Comparison of ENCODE assay signal across 9 cellular contexts in the genomic region with DNA sequence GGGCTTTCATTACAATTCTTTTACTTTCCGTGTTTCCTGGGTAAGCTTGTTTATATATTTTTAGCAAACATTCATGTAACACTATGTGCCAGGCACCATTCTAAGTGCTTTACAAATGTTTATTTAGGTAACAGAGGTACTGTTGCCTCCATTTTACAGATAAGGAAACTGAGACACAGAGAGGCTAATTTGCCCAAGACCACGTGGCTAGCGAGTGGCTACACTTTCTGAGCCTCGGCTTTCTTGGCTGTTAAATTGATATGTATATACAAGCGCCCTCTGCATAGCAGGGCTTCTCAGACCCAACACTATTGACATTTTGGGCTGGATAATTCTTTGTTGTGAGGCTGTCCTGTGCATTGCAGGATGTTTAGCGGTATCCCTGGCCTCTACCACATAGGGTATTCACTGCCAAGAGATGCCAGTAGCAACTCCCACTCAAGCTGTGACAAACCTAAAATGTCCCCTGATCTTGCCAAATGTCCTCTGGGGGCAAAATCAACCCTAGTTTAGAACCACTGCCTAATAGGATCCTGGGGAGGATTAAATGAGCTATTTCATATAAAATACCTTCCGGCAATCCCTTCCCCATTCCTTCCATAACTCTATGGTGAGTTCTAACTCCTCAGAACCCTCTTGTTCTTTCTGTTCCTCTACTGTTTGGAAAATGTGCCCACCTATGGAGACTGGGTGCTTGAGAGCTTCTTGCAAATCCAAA. TPM values are rescaled to one million over a fixed set of nuclear protein-coding genes. Genes with fewer than 3 reads are reported as not detected.
DNase-seq lines count a peak whose midpoint lies in the region; ATAC-seq, FAIRE-seq and TF ChIP-seq lines count a peak whose summit lies in the region.
"Had no signal": no experiment of that assay in that cellular context is flagged by ENCODE, and none has a peak within 500 bp of the region (broad histone marks: within the 10 kb centered on the region; RNA-seq: fewer than 3 reads in every experiment).

No MANE protein-coding gene starts in this region.

- 77 to 82% (median 81%) methylated on average over 7 of the region's 7 CpGs for WGBS in heart left ventricle, 4 donors
- WGBS in GM12878 (ENCODE audit: insufficient coverage, insufficient replicate concordance, low lambda C conversion rate, missing lambda C conversion rate), result 25% methylated on average over 7 of the region's 7 CpGs

- RAD21 ChIA-PET in GM12878 (lab: Charles Lee; ENCODE audit: unreplicated experiment), result interaction anchor here (0.7 to 7.8 kb wide), 22 partner anchors 9 to 334 kb away, joined by 3 to 252 read pairs (median 8); a partner anchor contains a TSS

- no peak for TF ChIP-seq RAD21 in GM12878 (IDR thresholded peaks at IDR 0.05; ENCODE audit: insufficient read depth, low read depth, low read length)

- intact Hi-C loops in heart left ventricle (cut with DNase I) (loop anchor here in 1 of 10 donors (1.0 kb wide), 1 partner anchor 14 kb away; no protein-coding TSS in a partner anchor), cardiac septum (cut with DNase I) (loop anchor here (1.0 to 2.0 kb wide), 2 partner anchors 14 to 21 kb away; no protein-coding TSS in a partner anchor), GM12878 (cut with micrococcal nuclease; ENCODE audit: unreplicated experiment) (loop anchor here (1.0 kb wide), 2 partner anchors 18 to 59 kb away; no protein-coding TSS in a partner anchor)

- CTCF ChIA-PET in GM12878 (lab: Yijun Ruan, JAX), result interaction anchor here (0.6 to 8.6 kb wide), 17 partner anchors 8 to 122 kb away, joined by 3 to 112 read pairs (median 5); a partner anchor contains a TSS

- H3K9ac ChIP-seq in GM12878 (ENCODE audit: control insufficient read depth, insufficient read depth, low read length), result peak overlapping the region; percentile 82

- TF ChIP-seq EP300 in GM12878 (IDR thresholded peaks at IDR 0.05; ENCODE audit: borderline replicate concordance in 1 of 2, control insufficient read depth in 1 of 2, low read depth in 2 of 2, low read length in 2 of 2), result no peak

- FAIRE-seq in GM12878 (lab: Jason Lieb, UNC), result no peak

- H4K20me1 ChIP-seq in GM12878 (ENCODE audit: control insufficient read depth, insufficient read depth), result no peaks in the 10 kb centered on the region

- no peaks in the 10 kb centered on the region for H3K79me2 ChIP-seq in GM12878 (ENCODE audit: control insufficient read depth, insufficient read depth, low read length)

- TF ChIP-seq POLR2A in heart left ventricle (IDR thresholded peaks at IDR 0.05) (no peak), GM12878 (IDR thresholded peaks at IDR 0.05; ENCODE audit: low read depth, low read length) (no peak)

- ATAC-seq in heart left ventricle (no peak), GM12878 (peak; percentile 1)

- no peak for DNase-seq in heart left ventricle
- no peak for DNase-seq in cardiac septum (ENCODE audit: low spot score)
- no peak for DNase-seq in GM12878 (ENCODE audit: low read depth, low spot score)
- peak; percentile 28 for DNase-seq in myocyte (ENCODE audit: low read depth)
- no peak for DNase-seq in hypothalamus (lab: John Stamatoyannopoulos, UW)
- no peak for DNase-seq in epidermal melanocyte (ENCODE audit: insufficient read length, low spot score)
- no peak for DNase-seq in NCI-H1436 (lab: John Stamatoyannopoulos, UW)
- DNase-seq in cerebellum (ENCODE audit: low spot score), result no peak
- DNase-seq: DND-41 had no signal

- SMC1A ChIA-PET in GM12878 (lab: Charles Lee; ENCODE audit: uncharacterized antibody, unreplicated experiment), result interaction anchor here (0.6 to 16.8 kb wide), 24 partner anchors 8 to 86 kb away, joined by 3 to 419 read pairs (median 8); a partner anchor contains a TSS

- peak overlapping the region; percentile 91 for H3K4me2 ChIP-seq in GM12878 (ENCODE audit: control insufficient read depth, insufficient read depth)

- POLR2A ChIA-PET in GM12878 (lab: Charles Lee), result interaction anchor here (0.6 to 14.7 kb wide), 16 partner anchors 10 to 1551 kb away, joined by 3 to 271 read pairs (median 13); a partner anchor contains a TSS

- H3K9me3 ChIP-seq in heart left ventricle (no peaks in the 10 kb centered on the region), GM12878 (replicated peaks; ENCODE audit: control insufficient read depth, insufficient read depth, low read length) (no peaks in the 10 kb centered on the region)

- H3K36me3 ChIP-seq in heart left ventricle (no peaks in the 10 kb centered on the region), GM12878 (ENCODE audit: control insufficient read depth in 2 of 2, insufficient read depth in 2 of 2, low read length in 1 of 2) (no peaks in the 10 kb centered on the region)

- peaks cover 0 to 52% (median 34%) of the 10 kb centered on the region in 12 donors for H3K4me1 ChIP-seq in heart left ventricle
- peaks cover 53% of the 10 kb centered on the region for H3K4me1 ChIP-seq in GM12878 (ENCODE audit: control insufficient read depth, insufficient read depth, low read length)

- no peak for TF ChIP-seq CTCF in heart left ventricle (IDR thresholded peaks at IDR 0.05)
- TF ChIP-seq CTCF in GM12878 (IDR thresholded peaks at IDR 0.05 in 2 of 3, conservative IDR thresholded peaks at IDR 0.05 in 1 of 3; ENCODE audit: control insufficient read depth in 2 of 3, extremely low read depth in 1 of 3, insufficient read depth in 1 of 3, low read depth in 3 of 3, low read length in 3 of 3), result no peak

- in situ Hi-C loops in GM12878 (cut with MboI), result loop anchor here (25.0 kb wide), 2 partner anchors 1436 to 1789 kb away; a partner anchor contains a TSS

- no peak overlapping the region for H2AFZ ChIP-seq in GM12878 (ENCODE audit: control insufficient read depth, low read depth, low read length)

- H3K27ac ChIP-seq in heart left ventricle, result peak overlapping the region; percentile 40 to 87 (median 79)
- peak overlapping the region; percentile 96 for H3K27ac ChIP-seq in GM12878 (ENCODE audit: control insufficient read depth, insufficient read depth)

- H3K4me3 ChIP-seq in heart left ventricle, result peak overlapping the region in 8 of 12 donors; percentile 5 to 43 (median 26)
- H3K4me3 ChIP-seq in GM12878, result peak overlapping the region; percentile 61; the same call in 1 of the 2 replicates

- BruUV-seq in GM12878 (replicated peaks; lab: Mats Ljungman, UMichigan), result TSS peak; percentile 94

- H3K27me3 ChIP-seq in heart left ventricle (no peaks in the 10 kb centered on the region), GM12878 (replicated peaks in 1 of 2; ENCODE audit: control insufficient read depth in 2 of 2, insufficient read depth in 2 of 2, low read length in 1 of 2) (no peaks in the 10 kb centered on the region)

RNA-seq across cellular contexts. Expression of a gene that starts 17.2 kb away (rescaled TPM):
- total RNA-seq in heart left ventricle (100 to 1,000 TPM in 3 of 9 donors, 10 to 100 TPM in 6; 57.5 to 185 (median 91.0) TPM), cardiac septum (126 TPM), GM12878 (2014; rRNA removed) (403 and 449 TPM in 2 replicates), GM12878 (2014; rRNA removed; fragmentation: Illumina TruSeq; extraction: Trizol) (129 and 136 TPM in 2 replicates), GM12878 (2021) (278 and 285 TPM in 2 replicates), myocyte (13.5 and 21.1 TPM in 2 replicates), cerebellum (33.6 TPM)
- polyA plus RNA-seq in heart left ventricle (100 to 1,000 TPM in 1 of 2 donors, 10 to 100 TPM in 1; 55.3 to 153 TPM), GM12878 (2011; rRNA removed) (33.6 and 44.0 TPM in 2 replicates), GM12878 (2014; fragmentation: Illumina TruSeq; extraction: Trizol) (44.0 and 122 TPM in 2 replicates), GM12878 (2014; fragmentation: Nextera tagmentation; extraction: Ambion mirVana) (100 to 1,000 TPM in 1 of 2 experiments, 10 to 100 TPM in 1; 42.7 to 104 TPM), GM12878 (2014; rRNA removed) (389 and 394 TPM in 2 replicates), GM12878 (2016; fragmentation: Nextera tagmentation; extraction: Ambion mirVana) (100 to 1,000 TPM; 459 to 475 TPM)
- total RNA-seq in GM12878 (2013; cell fraction: nucleolus; rRNA removed), result 69.8 and 72.4 TPM in 2 replicates
- polyA plus RNA-seq in GM12878 (2011; ENCODE audit: low read depth), result 28.8 TPM
- polyA plus RNA-seq in GM12878 (2011; cell fraction: cytosol; rRNA removed), result 121 and 124 TPM in 2 replicates
- polyA plus RNA-seq in GM12878 (2011; cell fraction: nucleus; rRNA removed), result 76.0 and 85.6 TPM in 2 replicates
- 61.0 and 127 TPM in 2 replicates for polyA plus RNA-seq in GM12878 (2012)
- polyA minus RNA-seq in GM12878 (2011; rRNA and poly(A)+ RNA removed), result 19.2 and 51.3 TPM in 2 replicates
- 35.9 and 41.3 TPM in 2 replicates for polyA minus RNA-seq in GM12878 (2011; cell fraction: cytosol; rRNA and poly(A)+ RNA removed)
- polyA minus RNA-seq in GM12878 (2011; cell fraction: nucleus; rRNA and poly(A)+ RNA removed), result 76.6 and 97.0 TPM in 2 replicates
- 43.6 TPM for polyA plus RNA-seq in myocyte (2012)

RNA-seq across cellular contexts. Expression of a gene that starts 45.5 kb away (rescaled TPM):
- total RNA-seq in heart left ventricle, result 1 to 10 TPM in 1 of 9 donors, under 1 TPM in 7, not detected in 1; 0.07 to 2.7 (median 0.21) TPM
- under 1 TPM; 0.04 to 0.12 TPM for polyA plus RNA-seq in heart left ventricle
- total RNA-seq in cardiac septum, result 0.30 TPM
- total RNA-seq in GM12878 (2013; cell fraction: nucleolus; rRNA removed), result 14.2 and 14.7 TPM in 2 replicates
- 23.7 and 24.6 TPM in 2 replicates for total RNA-seq in GM12878 (2014; rRNA removed)
- 13.4 and 14.7 TPM in 2 replicates for total RNA-seq in GM12878 (2014; rRNA removed; fragmentation: Illumina TruSeq; extraction: Trizol)
- total RNA-seq in GM12878 (2021), result 24.0 and 27.2 TPM in 2 replicates
- 3.7 TPM for polyA plus RNA-seq in GM12878 (2011; ENCODE audit: low read depth)
- 2.3 and 3.8 TPM in 2 replicates for polyA plus RNA-seq in GM12878 (2011; rRNA removed)
- polyA plus RNA-seq in GM12878 (2011; cell fraction: cytosol; rRNA removed), result 5.3 and 5.9 TPM in 2 replicates
- 6.6 and 13.6 TPM in 2 replicates for polyA plus RNA-seq in GM12878 (2011; cell fraction: nucleus; rRNA removed)
- 3.7 and 5.5 TPM in 2 replicates for polyA plus RNA-seq in GM12878 (2012)
- polyA plus RNA-seq in GM12878 (2014; fragmentation: Illumina TruSeq; extraction: Trizol), result 9.0 and 14.5 TPM in 2 replicates
- 1 to 10 TPM; 4.3 to 4.6 TPM for polyA plus RNA-seq in GM12878 (2014; fragmentation: Nextera tagmentation; extraction: Ambion mirVana)
- 10.4 and 12.2 TPM in 2 replicates for polyA plus RNA-seq in GM12878 (2014; rRNA removed)
- polyA plus RNA-seq in GM12878 (2016; fragmentation: Nextera tagmentation; extraction: Ambion mirVana), result 10 to 100 TPM; 17.5 to 18.0 TPM
- 6.4 and 10.4 TPM in 2 replicates for polyA minus RNA-seq in GM12878 (2011; rRNA and poly(A)+ RNA removed)
- polyA minus RNA-seq in GM12878 (2011; cell fraction: cytosol; rRNA and poly(A)+ RNA removed), result 4.5 and 6.9 TPM in 2 replicates
- 4.4 and 8.8 TPM in 2 replicates for polyA minus RNA-seq in GM12878 (2011; cell fraction: nucleus; rRNA and poly(A)+ RNA removed)
- 0.13 and 0.16 TPM in 2 replicates for total RNA-seq in myocyte
- polyA plus RNA-seq in myocyte (2012), result 0.03 TPM
- 3.1 TPM for total RNA-seq in cerebellum
